Comparison of ENCODE assay signal across 8 cellular contexts in the genomic region with DNA sequence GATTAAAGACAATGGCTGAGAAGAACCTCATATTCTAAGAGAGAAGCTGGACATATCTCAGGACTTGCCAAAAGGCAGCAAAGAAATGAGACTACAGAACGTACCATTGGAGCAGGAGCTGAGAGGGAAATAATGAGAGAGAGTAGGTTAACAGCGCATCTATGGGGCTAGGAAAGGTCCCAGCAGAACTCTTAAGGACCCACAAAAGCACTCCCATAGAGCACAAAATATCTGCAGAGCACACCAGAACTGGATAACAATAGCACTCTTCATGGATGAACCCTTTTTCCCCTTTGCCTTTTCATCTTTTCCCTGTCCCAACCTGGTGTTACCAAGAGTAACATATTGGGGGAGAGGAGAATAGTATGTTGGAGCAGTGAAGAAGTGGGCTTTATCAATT.
"Had no signal": no experiment of that assay in that cellular context is flagged by ENCODE, and none has a peak within 500 bp of the region (broad histone marks: within the 10 kb centered on the region; RNA-seq: fewer than 3 reads in every experiment).

No MANE protein-coding gene starts in this region.

- FAIRE-seq: G401.6, GM12878, GM12891, GM12892, GM18507, GM19239 had no signal

- ATAC-seq: GM12878 had no signal

- H3K4me3 ChIP-seq: GM12878 had no signal

- DNase-seq: GDM1, GF-D8 had no signal
